Comparison of ENCODE assay signal across 30 cellular contexts in the genomic region with DNA sequence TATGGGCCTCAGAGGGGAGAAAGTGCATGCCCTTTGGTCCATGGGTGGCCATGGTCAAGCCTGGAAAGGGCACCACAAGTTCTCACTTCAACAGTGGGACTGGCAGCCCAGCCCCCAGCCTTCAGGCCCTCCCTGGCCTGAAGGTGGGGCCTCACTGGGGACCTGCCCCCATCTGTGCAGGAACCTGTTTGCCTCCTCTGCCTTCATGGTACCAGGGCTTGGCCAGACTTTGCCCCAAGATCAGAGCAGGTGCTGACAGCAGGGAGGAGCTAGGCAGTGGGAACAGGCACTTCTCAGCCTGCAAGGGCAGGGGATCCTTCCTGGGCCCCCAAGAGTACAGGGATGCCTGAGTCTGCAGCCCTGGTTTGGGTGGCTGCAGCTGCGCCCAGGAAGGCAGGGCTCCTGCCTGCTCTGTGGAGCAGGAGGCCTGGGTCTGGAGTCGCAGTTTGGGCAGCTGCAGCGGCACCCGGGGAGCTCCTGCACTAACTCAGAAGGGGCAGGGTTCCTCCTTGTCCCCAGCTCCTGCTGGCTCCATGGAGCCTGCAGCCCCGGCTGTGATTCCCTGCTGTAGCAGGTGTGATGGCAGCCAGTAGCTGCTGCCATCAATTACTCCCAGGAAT.
"Had no signal": no experiment of that assay in that cellular context is flagged by ENCODE, and none has a peak within 500 bp of the region (broad histone marks: within the 10 kb centered on the region; RNA-seq: fewer than 3 reads in every experiment).

No MANE protein-coding gene starts in this region.

- H3K4me1 Mint-ChIP-seq: endodermal cell, memory B cell, mesothelial cell of epicardium, naive B cell, neural crest cell had no signal

- H3K27ac Mint-ChIP-seq: dendritic cell treated with granulocyte-macrophage colony-stimulating factor and Interleukin-4, amounts not matched to agents 40 ng/mL and 50 ng/mL, for 4 days; endodermal cell; memory B cell; mesothelial cell of epicardium; naive B cell; natural killer cell treated with Interleukin-12 subunit alpha and Interleukin-12 subunit beta and Interleukin-15 and Interleukin-18, amount 100 ng/mL, for 72 hours had no signal

- H3K4me1 ChIP-seq: colonic mucosa, heart right ventricle, parathyroid adenoma, prostate gland, right atrium auricular region, sigmoid colon, suprapubic skin, transverse colon, upper lobe of right lung, uterus had no signal

- H3K4me3 Mint-ChIP-seq: dendritic cell treated with granulocyte-macrophage colony-stimulating factor and Interleukin-4, amounts not matched to agents 40 ng/mL and 50 ng/mL, for 4 days; endodermal cell; memory B cell; mesothelial cell of epicardium; natural killer cell treated with Interleukin-12 subunit alpha and Interleukin-12 subunit beta and Interleukin-15 and Interleukin-18, amount 100 ng/mL, for 72 hours; neural crest cell had no signal

- H3K9me3 ChIP-seq: colonic mucosa, mucosa of descending colon, prostate gland, right atrium auricular region, sigmoid colon, suprapubic skin, transverse colon, upper lobe of right lung, uterus had no signal

- H3K36me3 Mint-ChIP-seq: memory B cell, mesothelial cell of epicardium, naive B cell had no signal

- H3K36me3 ChIP-seq: colonic mucosa, heart right ventricle, prostate gland, right atrium auricular region, sigmoid colon, suprapubic skin, transverse colon, upper lobe of right lung, uterus had no signal

- DNase-seq: central memory CD4-positive, alpha-beta T cell; colonic mucosa; effector CD8-positive, alpha-beta T cell; endodermal cell; foreskin fibroblast; glutamatergic neuron; heart right ventricle; hippocampal formation; kidney glomerular epithelial cell; left ventricle myocardium superior; naive B cell; sigmoid colon; stimulated activated CD4-positive, alpha-beta T cell treated with anti-CD3 and anti-CD28 coated beads, Interleukin-4, amount 100 ng/mL, for 4 hours; stimulated activated naive CD4-positive, alpha-beta T cell treated with Interleukin-2 at 50 U/mL for 16 hours; transverse colon; upper lobe of right lung; uterus had no signal

- H3K27me3 ChIP-seq: colonic mucosa, heart right ventricle, right atrium auricular region, sigmoid colon, suprapubic skin, transverse colon, upper lobe of right lung, uterus had no signal

- H3K4me3 ChIP-seq: colonic mucosa, heart right ventricle, lung, mucosa of descending colon, prostate gland, right atrium auricular region, sigmoid colon, suprapubic skin, transverse colon, upper lobe of right lung, uterus had no signal

- H3K27ac ChIP-seq: colonic mucosa, epithelial cell of prostate, heart right ventricle, parathyroid adenoma, prostate gland, right atrium auricular region, sigmoid colon, suprapubic skin, transverse colon, upper lobe of right lung, uterus had no signal

- H3K9me3 Mint-ChIP-seq: dendritic cell treated with granulocyte-macrophage colony-stimulating factor and Interleukin-4, amounts not matched to agents 40 ng/mL and 50 ng/mL, for 4 days; endodermal cell had no signal

- H3K9ac ChIP-seq: parathyroid adenoma had no signal

- ATAC-seq: esophagus mucosa; heart right ventricle; left ventricle myocardium superior; mucosa of descending colon; natural killer cell treated with Interleukin-12 subunit alpha and Interleukin-12 subunit beta and Interleukin-15 and Interleukin-18, amount 100 ng/mL, for 72 hours; upper lobe of right lung had no signal

- H3K27me3 Mint-ChIP-seq: dendritic cell treated with granulocyte-macrophage colony-stimulating factor and Interleukin-4, amounts not matched to agents 40 ng/mL and 50 ng/mL, for 4 days; memory B cell; naive B cell; natural killer cell treated with Interleukin-12 subunit alpha and Interleukin-12 subunit beta and Interleukin-15 and Interleukin-18, amount 100 ng/mL, for 72 hours had no signal
